ENCODE assay signal across 24 cellular contexts in the genomic region with DNA sequence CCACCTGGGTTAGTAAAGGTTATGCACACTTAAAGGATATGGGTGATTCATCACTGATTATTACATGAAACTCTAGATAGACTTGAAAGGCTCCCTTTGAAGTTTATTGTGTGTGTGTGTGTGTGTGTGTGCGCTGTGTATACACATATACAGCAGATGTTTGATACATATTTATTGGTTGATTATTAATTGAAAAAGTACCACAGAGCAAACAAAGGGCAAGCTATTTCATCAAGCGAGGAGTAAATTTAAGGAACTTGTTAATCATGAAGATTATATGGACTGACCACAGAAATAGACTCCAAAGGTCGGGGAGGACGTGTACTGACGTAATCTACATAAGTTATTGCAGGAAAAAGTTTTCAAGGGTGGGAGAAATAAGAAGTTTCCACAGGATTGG.
"Had no signal": no experiment of that assay in that cellular context is flagged by ENCODE, and none has a peak within 500 bp of the region (broad histone marks: within the 10 kb centered on the region; RNA-seq: fewer than 3 reads in every experiment).

No MANE protein-coding gene starts in this region.

- H3K9me3 ChIP-seq: SK-N-SH had no signal

- DNase-seq: IMR-90, Karpas-422, KG1, MM.1S, NCI-H1092 treated with DMSO at 0.1 percent for 48 hours, NCI-H1436, NCI-H187, NCI-H2029, NCI-H2081 treated with DMSO at 0.1 percent for 48 hours, NCI-H2171, NCI-H226, NCI-H446, NCI-H510A, NCI-H524 treated with DMSO at 0.1 percent for 48 hours, NCI-H69, NCI-H774, PC-3, SHP77, SK-N-SH, SW 1271, T-helper 1 cell had no signal

- H3K4me2 ChIP-seq: SK-N-SH had no signal

- H3K27ac ChIP-seq: HL-60, RWPE1 had no signal

- ATAC-seq: Panc1, PC-3 had no signal
